20 cellular contexts compared by ENCODE assay signal in the genomic region with DNA sequence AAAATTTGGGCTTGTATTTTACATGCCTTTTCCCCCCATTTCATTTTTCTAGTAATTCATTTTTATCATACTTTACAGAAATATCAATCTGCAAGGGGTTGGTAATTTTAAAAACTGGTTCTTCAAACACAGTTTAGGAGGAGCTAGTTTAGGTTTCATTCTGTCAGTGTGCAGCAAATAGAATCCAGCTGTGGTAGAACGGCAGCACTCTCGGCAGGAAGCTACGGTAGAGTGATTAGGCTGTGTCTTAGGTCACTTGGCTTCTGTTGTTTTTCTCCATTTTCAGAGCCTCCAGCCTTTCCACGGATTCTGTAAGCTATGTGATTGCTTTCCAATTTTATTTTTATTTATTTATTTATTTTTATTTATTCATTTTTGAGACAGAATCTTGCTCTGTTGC. TPM values are rescaled to one million over a fixed set of nuclear protein-coding genes. Genes with fewer than 3 reads are reported as not detected.
A peak's percentile ranks its signal among the peaks of the same experiment; 100 is the strongest.
DNase-seq lines count a peak whose midpoint lies in the region; ATAC-seq, FAIRE-seq and TF ChIP-seq lines count a peak whose summit lies in the region.
"Had no signal": no experiment of that assay in that cellular context is flagged by ENCODE, and none has a peak within 500 bp of the region (broad histone marks: within the 10 kb centered on the region; RNA-seq: fewer than 3 reads in every experiment).

No MANE protein-coding gene starts in this region.

- no peak overlapping the region for H2AFZ ChIP-seq in GM12878 (ENCODE audit: control insufficient read depth, low read depth, low read length)
- H2AFZ ChIP-seq: PC-9 had no signal

- H3K27ac ChIP-seq in GM12878 (ENCODE audit: control insufficient read depth, insufficient read depth) (peak overlapping the region; percentile 10; the same call in 1 of the 2 replicates), A673 (ENCODE audit: low read depth, low read length, poor library complexity, severe bottlenecking) (no peak overlapping the region)
- H3K27ac ChIP-seq: C4-2B, HL-60, PC-9 had no signal

- no TSS peak for BruUV-seq in GM12878 (replicated peaks; lab: Mats Ljungman, UMichigan)
- BruUV-seq in A673 (replicated peaks; lab: Mats Ljungman, UMichigan) = no TSS peak

- H3K79me2 ChIP-seq in GM12878 (ENCODE audit: control insufficient read depth, insufficient read depth, low read length) = no peaks in the 10 kb centered on the region

- H3K27me3 ChIP-seq in GM12878 (replicated peaks in 1 of 2; ENCODE audit: control insufficient read depth in 2 of 2, insufficient read depth in 2 of 2, low read length in 1 of 2) (no peaks in the 10 kb centered on the region), A673 (replicated peaks; ENCODE audit: insufficient read depth, low read depth, low read length, poor library complexity) (no peaks in the 10 kb centered on the region)

- POLR2A ChIA-PET in GM12878 (lab: Charles Lee) = no interaction called here
- POLR2A ChIA-PET in A673 (lab: Charles Lee; ENCODE audit: low non-redundant PET) = no interaction called here

- peak; percentile 57 for ATAC-seq in GM12878
- ATAC-seq: K562 had no signal

- no peak for TF ChIP-seq EP300 in GM12878 (IDR thresholded peaks at IDR 0.05; ENCODE audit: borderline replicate concordance in 1 of 2, control insufficient read depth in 1 of 2, low read depth in 2 of 2, low read length in 2 of 2)

- H3K9ac ChIP-seq in GM12878 (ENCODE audit: control insufficient read depth, insufficient read depth, low read length) = no peak overlapping the region

- H3K4me3 ChIP-seq in GM12878 (no peak overlapping the region), A673 (ENCODE audit: low read depth, low read length, poor library complexity, severe bottlenecking) (no peak overlapping the region)
- H3K4me3 ChIP-seq: K562, PC-9 had no signal

- no peak for TF ChIP-seq RAD21 in GM12878 (IDR thresholded peaks at IDR 0.05; ENCODE audit: insufficient read depth, low read depth, low read length)

- no peak overlapping the region for H3K4me2 ChIP-seq in GM12878 (ENCODE audit: control insufficient read depth, insufficient read depth)
- H3K4me2 ChIP-seq: PC-9 had no signal

- TF ChIP-seq CTCF in GM12878 (IDR thresholded peaks at IDR 0.05 in 2 of 3, conservative IDR thresholded peaks at IDR 0.05 in 1 of 3; ENCODE audit: control insufficient read depth in 2 of 3, extremely low read depth in 1 of 3, insufficient read depth in 1 of 3, low read depth in 3 of 3, low read length in 3 of 3) (no peak), nephron (IDR thresholded peaks at IDR 0.05; ENCODE audit: unreplicated experiment in 3 of 3) (no peak), A673 (conservative IDR thresholded peaks at IDR 0.05; ENCODE audit: low read depth, low read length) (no peak)

- no peak overlapping the region for H3K4me3 Mint-ChIP-seq in nephron

- SMC1A ChIA-PET in GM12878 (lab: Charles Lee; ENCODE audit: uncharacterized antibody, unreplicated experiment) = interaction anchor here (1.5 to 2.6 kb wide), 2 partner anchors 9 to 11 kb away, joined by 3 to 8 read pairs; no protein-coding TSS in a partner anchor

- H3K36me3 ChIP-seq in GM12878 (ENCODE audit: control insufficient read depth in 2 of 2, insufficient read depth in 2 of 2, low read length in 1 of 2) (peaks cover 1 to 4% of the 10 kb centered on the region in 2 experiments; a peak in 3 of 4 replicates), A673 (ENCODE audit: insufficient read depth, low read length, poor library complexity, severe bottlenecking) (no peaks in the 10 kb centered on the region)

- no peaks in the 10 kb centered on the region for H4K20me1 ChIP-seq in GM12878 (ENCODE audit: control insufficient read depth, insufficient read depth)

- intact Hi-C loops in GM12878 (cut with micrococcal nuclease; ENCODE audit: unreplicated experiment) (no loop called here), A673 (cut with micrococcal nuclease; ENCODE audit: unreplicated experiment) (no loop called here)

- 6% methylated on average over 4 of the region's 4 CpGs for WGBS in GM12878 (ENCODE audit: insufficient coverage, insufficient replicate concordance, low lambda C conversion rate, missing lambda C conversion rate)

- CTCF ChIA-PET in GM12878 (lab: Yijun Ruan, JAX) = interaction anchor here (1.8 to 2.7 kb wide), 2 partner anchors 11 to 100 kb away, joined by 4 to 13 read pairs; no protein-coding TSS in a partner anchor
- CTCF ChIA-PET in A673 (lab: Charles Lee) = interaction anchor here (1.0 kb wide), 1 partner anchor 135 kb away, joined by 3 read pairs; a partner anchor contains a TSS

- H3K36me3 Mint-ChIP-seq in nephron (ENCODE audit: low read depth) = no peaks in the 10 kb centered on the region

- no peak for TF ChIP-seq POLR2A in GM12878 (IDR thresholded peaks at IDR 0.05; ENCODE audit: low read depth, low read length)

- H3K9me3 Mint-ChIP-seq in nephron = no peaks in the 10 kb centered on the region

- H3K27ac Mint-ChIP-seq in nephron = peak overlapping the region in 2 of 3 experiments; percentile 61 to 62

- H3K27me3 Mint-ChIP-seq in nephron (ENCODE audit: low read depth) = no peaks in the 10 kb centered on the region

- H3K4me1 ChIP-seq in GM12878 (ENCODE audit: control insufficient read depth, insufficient read depth, low read length) (peaks cover 5% of the 10 kb centered on the region), A673 (ENCODE audit: insufficient read depth, low read length, poor library complexity, severe bottlenecking) (no peaks in the 10 kb centered on the region)

- FAIRE-seq in GM19239 (lab: Jason Lieb, UNC) = peak; percentile 82
- FAIRE-seq in GM12878 (lab: Jason Lieb, UNC) = no peak
- FAIRE-seq: K562 had no signal

- DNase-seq in GM03348 (ENCODE audit: low spot score) (peak; percentile 25), GM19239 (ENCODE audit: insufficient read length, low spot score) (peak; percentile 15), GM12878 (ENCODE audit: low read depth, low spot score) (peak; percentile 17), A673 (ENCODE audit: low spot score) (no peak), NCI-H1436 (lab: John Stamatoyannopoulos, UW) (no peak)
- no peak for DNase-seq in stimulated activated CD8-positive, alpha-beta memory T cell treated with anti-CD3 and anti-CD28 coated beads, Interleukin-4, amount 100 ng/mL, for 48 hours
- DNase-seq in activated CD8-positive, alpha-beta memory T cell treated with anti-CD3 and anti-CD28 coated beads, Interleukin-2, amount 50 U/mL, for 48 hours = no peak
- DNase-seq: GOT3, NCI-H1105, NCI-H1930, NCI-H2171, NCI-H446 treated with DMSO at 0.1 percent for 48 hours, NCI-H748 treated with DMSO at 0.1 percent for 48 hours, PC-9, T-helper 1 cell had no signal

- in situ Hi-C loops in GM12878 (cut with MboI) = no loop called here

- H3K9me3 ChIP-seq in GM12878 (replicated peaks; ENCODE audit: control insufficient read depth, insufficient read depth, low read length) = no peaks in the 10 kb centered on the region
- no peaks in the 10 kb centered on the region for H3K9me3 ChIP-seq in A673 (ENCODE audit: low read depth, low read length, poor library complexity, severe bottlenecking)

- H3K4me1 Mint-ChIP-seq in nephron = no peaks in the 10 kb centered on the region

- RAD21 ChIA-PET in GM12878 (lab: Charles Lee; ENCODE audit: unreplicated experiment) = no interaction called here

TF ChIP-seq in GM12878, 131 proteins besides CTCF, POLR2A, EP300 and RAD21 (continues in another document):
- TF ChIP-seq TCF12 (IDR thresholded peaks at IDR 0.05; ENCODE audit: low read depth, low read length) = 0 out of 2 replicates have a peak, but pooled peaks have one; percentile 44
- peak; percentile 92 for TF ChIP-seq TCF3 (IDR thresholded peaks at IDR 0.05; ENCODE audit: borderline replicate concordance, insufficient read depth, low read depth, low read length)

RNA-seq across cellular contexts. Expression of a gene that starts 32.7 kb away (rescaled TPM):
- total RNA-seq in GM12878 (2013; cell fraction: nucleolus; rRNA removed) = 0.27 TPM in 1 of 2 replicates, not detected in the other
- total RNA-seq in GM12878 (2014; rRNA removed) = 0.28 and 0.49 TPM in 2 replicates
- 0.18 and 0.37 TPM in 2 replicates for total RNA-seq in GM12878 (2014; rRNA removed; fragmentation: Illumina TruSeq; extraction: Trizol)
- total RNA-seq in GM12878 (2021) = 0.24 and 0.41 TPM in 2 replicates
- 0.50 TPM for polyA plus RNA-seq in GM12878 (2011; ENCODE audit: low read depth)
- polyA plus RNA-seq in GM12878 (2011; rRNA removed) = 0.05 and 0.09 TPM in 2 replicates
- 0.03 TPM in 1 of 2 replicates, not detected in the other for polyA plus RNA-seq in GM12878 (2011; cell fraction: cytosol; rRNA removed)
- not detected in 2 replicates for polyA plus RNA-seq in GM12878 (2011; cell fraction: nucleus; rRNA removed)
- polyA plus RNA-seq in GM12878 (2012) = 0.09 and 0.35 TPM in 2 replicates
- polyA plus RNA-seq in GM12878 (2014; fragmentation: Illumina TruSeq; extraction: Trizol) = 0.13 and 0.35 TPM in 2 replicates
- under 1 TPM; 0.08 to 0.24 TPM for polyA plus RNA-seq in GM12878 (2014; fragmentation: Nextera tagmentation; extraction: Ambion mirVana)
- 0.33 and 0.42 TPM in 2 replicates for polyA plus RNA-seq in GM12878 (2014; rRNA removed)
- under 1 TPM; 0.10 to 0.16 TPM for polyA plus RNA-seq in GM12878 (2016; fragmentation: Nextera tagmentation; extraction: Ambion mirVana)
- not detected in 2 replicates for polyA minus RNA-seq in GM12878 (2011; rRNA and poly(A)+ RNA removed)
- polyA minus RNA-seq in GM12878 (2011; cell fraction: cytosol; rRNA and poly(A)+ RNA removed) = not detected in 2 replicates
- polyA minus RNA-seq in GM12878 (2011; cell fraction: nucleus; rRNA and poly(A)+ RNA removed) = not detected in 2 replicates
- not detected in 2 replicates for total RNA-seq in A673 (2021)
- total RNA-seq: K562, M059J, PC-9 had no signal
- polyA plus RNA-seq: K562 had no signal

RNA-seq across cellular contexts. Expression of a gene that starts 42.9 kb away (rescaled TPM):
- 89.7 and 91.8 TPM in 2 replicates for total RNA-seq in GM12878 (2013; cell fraction: nucleolus; rRNA removed)
- total RNA-seq in GM12878 (2014; rRNA removed) = 39.9 and 43.2 TPM in 2 replicates
- total RNA-seq in GM12878 (2014; rRNA removed; fragmentation: Illumina TruSeq; extraction: Trizol) = 46.8 and 47.9 TPM in 2 replicates
- 37.7 and 37.8 TPM in 2 replicates for total RNA-seq in GM12878 (2021)
- 8.0 TPM for polyA plus RNA-seq in GM12878 (2011; ENCODE audit: low read depth)
- polyA plus RNA-seq in GM12878 (2011; rRNA removed) = 43.6 and 52.1 TPM in 2 replicates
- polyA plus RNA-seq in GM12878 (2011; cell fraction: cytosol; rRNA removed) = 19.2 and 22.3 TPM in 2 replicates
- 15.7 and 23.7 TPM in 2 replicates for polyA plus RNA-seq in GM12878 (2011; cell fraction: nucleus; rRNA removed)
- polyA plus RNA-seq in GM12878 (2012) = 9.7 and 11.4 TPM in 2 replicates
- 41.8 and 44.9 TPM in 2 replicates for polyA plus RNA-seq in GM12878 (2014; fragmentation: Illumina TruSeq; extraction: Trizol)
- 10 to 100 TPM; 20.5 to 21.7 TPM for polyA plus RNA-seq in GM12878 (2014; fragmentation: Nextera tagmentation; extraction: Ambion mirVana)
- 23.4 and 26.3 TPM in 2 replicates for polyA plus RNA-seq in GM12878 (2014; rRNA removed)
- 10 to 100 TPM; 37.8 to 42.0 TPM for polyA plus RNA-seq in GM12878 (2016; fragmentation: Nextera tagmentation; extraction: Ambion mirVana)
- 29.6 and 43.2 TPM in 2 replicates for polyA minus RNA-seq in GM12878 (2011; rRNA and poly(A)+ RNA removed)
- polyA minus RNA-seq in GM12878 (2011; cell fraction: cytosol; rRNA and poly(A)+ RNA removed) = 11.4 and 15.0 TPM in 2 replicates
- 17.5 and 26.4 TPM in 2 replicates for polyA minus RNA-seq in GM12878 (2011; cell fraction: nucleus; rRNA and poly(A)+ RNA removed)
- total RNA-seq in A673 (2021) = 10.0 and 10.9 TPM in 2 replicates

Comparison
In these comparisons a context has a peak if more than half of its experiments do, and no peak if none do; other contexts are left out.
1. DNase-seq: peak in GM03348 (single experiment), GM19239 (single experiment) and GM12878 (single experiment); none in A673 (single experiment), stimulated activated CD8-positive, alpha-beta memory T cell treated with anti-CD3 and anti-CD28 coated beads, Interleukin-4, amount 100 ng/mL, for 48 hours (single experiment), activated CD8-positive, alpha-beta memory T cell treated with anti-CD3 and anti-CD28 coated beads, Interleukin-2, amount 50 U/mL, for 48 hours (single experiment) and NCI-H1436 (single experiment).